Comparison of ENCODE assay signal across 22 cellular contexts in the genomic region with DNA sequence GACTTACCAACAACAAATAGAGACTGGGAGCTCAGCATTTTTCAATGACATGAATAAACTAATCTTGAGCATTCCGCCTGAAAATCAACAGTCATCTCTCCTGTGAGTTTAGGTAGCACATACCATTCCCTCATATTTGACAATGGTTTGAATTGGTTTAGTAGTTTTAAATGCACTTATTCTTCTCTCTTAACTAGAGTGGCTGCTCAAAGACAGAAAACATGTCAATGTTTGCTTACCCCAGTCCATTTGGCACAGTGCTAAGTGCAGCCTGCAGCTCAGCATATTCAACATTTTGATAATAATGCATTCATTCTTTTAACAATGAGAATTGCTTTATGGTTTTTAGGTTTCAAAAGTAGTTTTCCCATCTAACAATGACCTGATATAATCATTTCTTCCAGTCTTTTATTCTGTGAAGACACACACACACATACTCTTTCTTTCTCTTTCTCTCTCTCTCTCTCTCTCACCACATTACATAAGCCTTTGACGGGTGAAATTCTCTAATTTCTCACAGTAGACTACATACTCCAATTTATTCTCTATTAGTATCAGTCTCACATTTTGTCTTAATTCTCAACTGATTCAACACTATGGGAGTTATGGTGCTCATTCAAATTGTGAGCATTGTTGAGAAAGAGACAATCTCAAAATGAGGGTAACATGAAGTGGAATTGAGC.
DNase-seq lines count a peak whose midpoint lies in the region; ATAC-seq and TF ChIP-seq lines count a peak whose summit lies in the region.
"Had no signal": no experiment of that assay in that cellular context is flagged by ENCODE, and none has a peak within 500 bp of the region (broad histone marks: within the 10 kb centered on the region; RNA-seq: fewer than 3 reads in every experiment).

No MANE protein-coding gene starts in this region.

- H3K4me3 ChIP-seq in left lung (no peak overlapping the region), Caco-2 (ENCODE audit: low read depth, low read length) (no peak overlapping the region), PC-9 (no peak overlapping the region)
- H3K4me3 ChIP-seq: BLaER1, Peyer's patch had no signal

- no peaks in the 10 kb centered on the region for H3K9me3 Mint-ChIP-seq in Caco-2 (ENCODE audit: unreplicated experiment)
- H3K9me3 Mint-ChIP-seq: CD4-positive, alpha-beta T cell had no signal

- no peak overlapping the region for H3K27ac Mint-ChIP-seq in Caco-2 (ENCODE audit: unreplicated experiment)
- H3K27ac Mint-ChIP-seq: CD4-positive, alpha-beta T cell had no signal

- H3K4me2 ChIP-seq in PC-9 = no peak overlapping the region
- H3K4me2 ChIP-seq: BLaER1 had no signal

- H3K79me2 ChIP-seq in PC-9 (ENCODE audit: low read depth) = no peaks in the 10 kb centered on the region

- H3K4me1 ChIP-seq in left lung (no peaks in the 10 kb centered on the region), Caco-2 (no peaks in the 10 kb centered on the region), PC-9 (replicated peaks; ENCODE audit: insufficient read depth) (peaks cover 7% of the 10 kb centered on the region; the same call in 1 of the 2 replicates)
- H3K4me1 ChIP-seq: BLaER1, Peyer's patch had no signal

- H4K20me1 ChIP-seq in PC-9 (ENCODE audit: insufficient read depth) = no peaks in the 10 kb centered on the region
- H4K20me1 ChIP-seq: BLaER1 had no signal

- H3K4me1 Mint-ChIP-seq in Caco-2 (ENCODE audit: low read depth, unreplicated experiment) = no peaks in the 10 kb centered on the region

- H3K27me3 ChIP-seq in left lung = no peaks in the 10 kb centered on the region
- H3K27me3 ChIP-seq in Caco-2 (replicated peaks; ENCODE audit: control insufficient read depth, insufficient read depth, low read length) = no peaks in the 10 kb centered on the region
- no peaks in the 10 kb centered on the region for H3K27me3 ChIP-seq in PC-9 (ENCODE audit: insufficient read depth, low read depth)
- H3K27me3 ChIP-seq: BLaER1, Peyer's patch had no signal

- no peak overlapping the region for H3K4me3 Mint-ChIP-seq in Caco-2 (ENCODE audit: unreplicated experiment)
- H3K4me3 Mint-ChIP-seq: CD4-positive, alpha-beta T cell had no signal

- peaks cover 0 to 8% of the 10 kb centered on the region in 2 donors for H3K9me3 ChIP-seq in left lung
- H3K9me3 ChIP-seq in Caco-2 = no peaks in the 10 kb centered on the region
- no peaks in the 10 kb centered on the region for H3K9me3 ChIP-seq in PC-9 (ENCODE audit: insufficient read depth, low read depth)
- H3K9me3 ChIP-seq: BLaER1, Peyer's patch had no signal

- H3K36me3 ChIP-seq in left lung = no peaks in the 10 kb centered on the region
- no peaks in the 10 kb centered on the region for H3K36me3 ChIP-seq in Caco-2 (ENCODE audit: control insufficient read depth, insufficient read depth, low read length)
- no peaks in the 10 kb centered on the region for H3K36me3 ChIP-seq in PC-9 (ENCODE audit: low read depth)
- H3K36me3 ChIP-seq: BLaER1, Peyer's patch had no signal

- POLR2A ChIA-PET in Caco-2 (lab: Charles Lee) = no interaction called here
- POLR2A ChIA-PET in PC-9 (lab: Charles Lee; ENCODE audit: unreplicated experiment) = no interaction called here

- CTCF ChIA-PET in Caco-2 (lab: Charles Lee) (no interaction called here), PC-9 (lab: Charles Lee) (interaction anchor here (0.6 kb wide), 1 partner anchor 9 kb away, joined by 3 read pairs; no protein-coding TSS in a partner anchor)

- H3K27ac ChIP-seq in left lung (no peak overlapping the region), PC-9 (no peak overlapping the region)
- H3K27ac ChIP-seq: 22Rv1, BLaER1, Peyer's patch had no signal

- BruUV-seq in Caco-2 (replicated peaks; lab: Mats Ljungman, UMichigan) (no TSS peak), PC-9 (replicated peaks; lab: Mats Ljungman, UMichigan) (no TSS peak)

- no peaks in the 10 kb centered on the region for H3K27me3 Mint-ChIP-seq in Caco-2 (ENCODE audit: insufficient read depth, unreplicated experiment)
- H3K27me3 Mint-ChIP-seq: CD4-positive, alpha-beta T cell had no signal

- TF ChIP-seq CTCF in left lung (IDR thresholded peaks at IDR 0.05) (no peak), Caco-2 (IDR thresholded peaks at IDR 0.05; ENCODE audit: insufficient read depth in 1 of 2, low read depth in 1 of 2, low read length in 1 of 2, severe bottlenecking in 1 of 2, unreplicated experiment in 1 of 2) (no peak), PC-9 (conservative IDR thresholded peaks at IDR 0.05) (no peak)

- no peaks in the 10 kb centered on the region for H3K9me2 ChIP-seq in PC-9 (ENCODE audit: insufficient read depth)

- H3F3A ChIP-seq in PC-9 (ENCODE audit: insufficient read depth, low read depth) = no peaks in the 10 kb centered on the region

- ATAC-seq in left lung = peak; percentile 84
- ATAC-seq: SK-N-SH treated with all-trans-retinoic acid at 6 μM for 48 hours had no signal

- no peak overlapping the region for H2AFZ ChIP-seq in PC-9

- no peaks in the 10 kb centered on the region for H3K36me3 Mint-ChIP-seq in Caco-2 (ENCODE audit: insufficient read depth, unreplicated experiment)

- intact Hi-C loops in left lung (cut with DNase I) = no loop called here
- intact Hi-C loops in Caco-2 (cut with micrococcal nuclease; ENCODE audit: unreplicated experiment) = no loop called here
- intact Hi-C loops in PC-9 (cut with micrococcal nuclease; ENCODE audit: unreplicated experiment) = no loop called here

- DNase-seq in DMS79 treated with DMSO at 0.1 percent for 48 hours (lab: John Stamatoyannopoulos, UW) (peak; percentile 36), DMS79 (lab: John Stamatoyannopoulos, UW) (no peak), NCI-H187 treated with DMSO at 0.1 percent for 48 hours (lab: John Stamatoyannopoulos, UW) (peak; percentile 19), NCI-H69 (lab: John Stamatoyannopoulos, UW) (peak; percentile 26), left lung (no peak), MV-4-11 (lab: John Stamatoyannopoulos, UW) (no peak), Caco-2 (no peak), PC-9 (no peak)
- DNase-seq: ACHN; CD4-positive, alpha-beta T cell; COR-L47; DMS 273 treated with DMSO at 0.1 percent for 48 hours; GDM1; Kasumi-1; NCI-H146; NCI-H2081 treated with DMSO at 0.1 percent for 48 hours; NCI-H2227 treated with DMSO at 0.1 percent for 48 hours; NCI-H526; Peyer's patch had no signal

Comparison
In these comparisons a context has a peak if more than half of its experiments do, and no peak if none do; other contexts are left out.
1. DNase-seq: peak in DMS79 treated with DMSO at 0.1 percent for 48 hours (single experiment), NCI-H187 treated with DMSO at 0.1 percent for 48 hours (single experiment) and NCI-H69 (single experiment); none in DMS79 (single experiment), left lung (0 of 2), MV-4-11 (single experiment), Caco-2 (0 of 2) and PC-9 (0 of 2).